Comparison of ENCODE assay signal across 14 cellular contexts in the genomic region with DNA sequence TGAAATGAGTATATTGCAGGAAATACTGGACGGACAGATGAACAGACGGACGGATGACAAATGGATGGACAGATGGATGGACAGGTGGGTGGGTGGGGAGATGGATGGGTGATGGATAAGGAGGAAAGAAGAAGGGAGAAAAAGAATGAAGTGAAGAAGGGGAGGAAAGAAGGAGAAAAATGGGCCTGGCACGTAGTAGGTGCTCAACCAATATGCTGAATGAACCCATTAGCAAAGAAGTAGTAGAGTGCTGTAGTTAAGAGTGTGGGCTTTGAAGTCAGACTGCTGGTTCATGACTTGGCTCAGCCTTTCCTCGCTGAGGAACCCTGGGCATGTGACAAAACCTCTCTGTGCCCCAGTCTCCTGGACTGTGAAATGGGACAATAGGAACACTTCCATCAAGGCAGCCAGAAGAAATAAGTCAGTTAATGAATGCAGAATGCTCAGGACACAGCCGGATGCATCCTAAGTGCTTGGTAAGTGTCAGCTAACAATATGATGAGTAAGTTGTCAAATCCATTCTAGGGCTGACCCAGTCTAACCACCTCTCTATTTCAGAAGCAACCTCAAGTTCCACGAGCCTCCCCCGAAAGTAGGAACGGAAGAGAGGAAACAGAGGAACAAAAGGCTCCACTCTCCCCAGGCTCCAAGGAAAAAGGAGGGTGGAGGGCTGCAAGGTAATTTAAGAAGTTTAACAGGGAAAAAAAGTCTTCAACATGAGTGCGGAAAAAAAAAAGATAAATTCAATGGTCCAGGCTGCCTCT. TPM values are rescaled to one million over a fixed set of nuclear protein-coding genes. Genes with fewer than 3 reads are reported as not detected.
DNase-seq lines count a peak whose midpoint lies in the region; ATAC-seq and TF ChIP-seq lines count a peak whose summit lies in the region.
"Had no signal": no experiment of that assay in that cellular context is flagged by ENCODE, and none has a peak within 500 bp of the region (broad histone marks: within the 10 kb centered on the region; RNA-seq: fewer than 3 reads in every experiment).

No MANE protein-coding gene starts in this region.

- peaks cover 6% of the 10 kb centered on the region for H3K27me3 Mint-ChIP-seq in activated T-cell treated with anti-CD3 and anti-CD28 coated beads, Interleukin-2, amount 50 U/mL, for 72 hours (ENCODE audit: low read depth)
- H3K27me3 Mint-ChIP-seq in endodermal cell (ENCODE audit: insufficient read depth): no peaks in the 10 kb centered on the region

- POLR2A ChIA-PET in OCI-LY7 (lab: Charles Lee): interaction anchor here (0.9 kb wide), 1 partner anchor 14 kb away, joined by 3 read pairs; no protein-coding TSS in a partner anchor

- CTCF ChIA-PET in OCI-LY7 (lab: Charles Lee; ENCODE audit: unreplicated experiment): no interaction called here

- no peaks in the 10 kb centered on the region for H3K9me3 Mint-ChIP-seq in activated T-cell treated with anti-CD3 and anti-CD28 coated beads, Interleukin-2, amount 50 U/mL, for 72 hours
- no peaks in the 10 kb centered on the region for H3K9me3 Mint-ChIP-seq in endodermal cell
- H3K9me3 Mint-ChIP-seq: mesothelial cell of epicardium had no signal

- no peak overlapping the region for H2AFZ ChIP-seq in OCI-LY7 (ENCODE audit: low read length)

- H3K4me2 ChIP-seq in OCI-LY7 (ENCODE audit: low read length): peak overlapping the region; percentile 32; the same call in 1 of the 2 replicates
- H3K4me2 ChIP-seq: SK-N-SH had no signal

- H3K4me1 ChIP-seq in OCI-LY7 (ENCODE audit: insufficient read depth, low read length, poor library complexity, severe bottlenecking) (peaks cover 51% of the 10 kb centered on the region), endodermal cell (ENCODE audit: control insufficient read depth, insufficient read depth, low read length) (peaks cover 3% of the 10 kb centered on the region)

- ATAC-seq in activated T-cell treated with anti-CD3 and anti-CD28 coated beads, Interleukin-2, amount 50 U/mL, for 72 hours (replicated peaks in 1 of 2): no peak
- ATAC-seq in GM18867 (IDR thresholded peaks at IDR 0.05; ENCODE audit: unreplicated experiment) (no peak), HG03095 (IDR thresholded peaks at IDR 0.05; ENCODE audit: unreplicated experiment) (no peak)

- H3K36me3 ChIP-seq in OCI-LY7 (ENCODE audit: insufficient read depth, low read length) (no peaks in the 10 kb centered on the region), endodermal cell (ENCODE audit: control insufficient read depth, insufficient read depth, low read length) (peaks cover 4% of the 10 kb centered on the region)
- H3K36me3 ChIP-seq: vagina had no signal

- no peaks in the 10 kb centered on the region for H3K27me3 ChIP-seq in endodermal cell (ENCODE audit: control insufficient read depth, insufficient read depth, low read length, poor library complexity, severe bottlenecking)
- H3K27me3 ChIP-seq: vagina had no signal

- TF ChIP-seq CTCF in OCI-LY7 (conservative IDR thresholded peaks at IDR 0.05; ENCODE audit: low read length) (no peak), endodermal cell (conservative IDR thresholded peaks at IDR 0.05) (no peak)

- H3K9me3 ChIP-seq in OCI-LY7 (ENCODE audit: low read length): no peaks in the 10 kb centered on the region
- no peaks in the 10 kb centered on the region for H3K9me3 ChIP-seq in endodermal cell (ENCODE audit: control insufficient read depth, low read length)
- H3K9me3 ChIP-seq: SK-N-SH, vagina had no signal

- no peak for DNase-seq in activated T-cell treated with anti-CD3 and anti-CD28 coated beads, Interleukin-2, amount 50 U/mL, for 72 hours
- no peak for DNase-seq in activated T-cell treated with anti-CD3 and anti-CD28 coated beads, Interleukin-2, amount 50 U/mL, for 1 hour
- no peak for DNase-seq in OCI-LY7 (ENCODE audit: low spot score)
- DNase-seq in endodermal cell: no peak
- no peak for DNase-seq in activated CD4-positive, CD25-positive, alpha-beta regulatory T cell treated with anti-CD3 and anti-CD28 coated beads, Interleukin-2, amount 50 U/mL, for 72 hours
- DNase-seq: foreskin fibroblast; NCI-H187; SK-N-SH; stimulated activated CD4-positive, alpha-beta T cell treated with anti-CD3 and anti-CD28 coated beads, Interleukin-2, amount 100 ng/mL, for 48 hours had no signal

- no peak overlapping the region for H3K9ac ChIP-seq in endodermal cell (ENCODE audit: extremely low read depth, low read length, poor library complexity, severe bottlenecking)
- H3K9ac ChIP-seq: SK-N-SH had no signal

- H3K36me3 Mint-ChIP-seq in activated T-cell treated with anti-CD3 and anti-CD28 coated beads, Interleukin-2, amount 50 U/mL, for 72 hours (ENCODE audit: insufficient read depth in 2 of 2): peaks cover 0 to 9% of the 10 kb centered on the region in 2 donors
- H3K36me3 Mint-ChIP-seq in endodermal cell (ENCODE audit: low read depth): no peaks in the 10 kb centered on the region
- H3K36me3 Mint-ChIP-seq: mesothelial cell of epicardium had no signal

- H3K79me2 ChIP-seq in OCI-LY7 (ENCODE audit: insufficient read depth, low read depth, low read length): no peaks in the 10 kb centered on the region; the same call in 1 of the 2 replicates

- no TSS peak for BruUV-seq in OCI-LY7 (replicated peaks; lab: Mats Ljungman, UMichigan)

- H3K27ac Mint-ChIP-seq in activated T-cell treated with anti-CD3 and anti-CD28 coated beads, Interleukin-2, amount 50 U/mL, for 72 hours: peak overlapping the region; percentile 1
- H3K27ac Mint-ChIP-seq in endodermal cell: no peak overlapping the region
- H3K27ac Mint-ChIP-seq: mesothelial cell of epicardium had no signal

- H3K4me3 ChIP-seq in OCI-LY7 (ENCODE audit: low read depth, low read length, poor library complexity, severe bottlenecking) (no peak overlapping the region), endodermal cell (ENCODE audit: low read length) (no peak overlapping the region)
- H3K4me3 ChIP-seq: vagina had no signal

- no peaks in the 10 kb centered on the region for H3K9me2 ChIP-seq in OCI-LY7 (ENCODE audit: insufficient read depth, low read length)
- H3K9me2 ChIP-seq: SK-N-SH had no signal

- peaks cover 7% of the 10 kb centered on the region for H3K4me1 Mint-ChIP-seq in activated T-cell treated with anti-CD3 and anti-CD28 coated beads, Interleukin-2, amount 50 U/mL, for 72 hours (ENCODE audit: low read depth)
- peaks cover 31% of the 10 kb centered on the region for H3K4me1 Mint-ChIP-seq in endodermal cell

- no peaks in the 10 kb centered on the region for H4K20me1 ChIP-seq in OCI-LY7 (ENCODE audit: insufficient read depth, low read length)

- intact Hi-C loops in OCI-LY7 (cut with micrococcal nuclease; ENCODE audit: unreplicated experiment): no loop called here

- WGBS in endodermal cell (ENCODE audit: insufficient coverage in 1 of 2, insufficient read length in 1 of 2), 2 experiments: 93% methylated on average over 6 to 10 of the region's 10 CpGs

- H3K27ac ChIP-seq in OCI-LY7 (ENCODE audit: low read depth, low read length, poor library complexity, severe bottlenecking): no peak overlapping the region
- H3K27ac ChIP-seq in endodermal cell (ENCODE audit: low read depth, low read length): peak overlapping the region; percentile 71
- H3K27ac ChIP-seq in temporal lobe (ENCODE audit: low read depth, low read length): peak overlapping the region; percentile 78
- H3K27ac ChIP-seq: vagina had no signal

- H3K4me3 Mint-ChIP-seq in activated T-cell treated with anti-CD3 and anti-CD28 coated beads, Interleukin-2, amount 50 U/mL, for 72 hours: peak overlapping the region; percentile 38 to 83
- no peak overlapping the region for H3K4me3 Mint-ChIP-seq in endodermal cell
- H3K4me3 Mint-ChIP-seq: mesothelial cell of epicardium had no signal

RNA-seq across cellular contexts. Expression of a gene that starts 37.8 kb away (rescaled TPM):
- 100 to 1,000 TPM in 1 of 2 donors, 10 to 100 TPM in 1; 85.6 to 112 TPM for total RNA-seq in activated T-cell treated with anti-CD3 and anti-CD28 coated beads, Interleukin-2, amount 50 U/mL, for 72 hours
- 20.2 and 25.3 TPM in 2 replicates for total RNA-seq in OCI-LY7 (2014; rRNA removed; shearing (Covaris generic))
- total RNA-seq in OCI-LY7 (2022): 20.7 and 24.7 TPM in 2 replicates
- 10 to 100 TPM; 65.3 to 70.5 TPM for total RNA-seq in endodermal cell
- 74.2 TPM for polyA plus RNA-seq in endodermal cell (2013, experiment 1 of 2)
- 71.0 TPM for polyA plus RNA-seq in endodermal cell (2013, experiment 2 of 2)
- 16.0 TPM for total RNA-seq in temporal lobe
